8 cellular contexts compared by ENCODE assay signal in the genomic region with DNA sequence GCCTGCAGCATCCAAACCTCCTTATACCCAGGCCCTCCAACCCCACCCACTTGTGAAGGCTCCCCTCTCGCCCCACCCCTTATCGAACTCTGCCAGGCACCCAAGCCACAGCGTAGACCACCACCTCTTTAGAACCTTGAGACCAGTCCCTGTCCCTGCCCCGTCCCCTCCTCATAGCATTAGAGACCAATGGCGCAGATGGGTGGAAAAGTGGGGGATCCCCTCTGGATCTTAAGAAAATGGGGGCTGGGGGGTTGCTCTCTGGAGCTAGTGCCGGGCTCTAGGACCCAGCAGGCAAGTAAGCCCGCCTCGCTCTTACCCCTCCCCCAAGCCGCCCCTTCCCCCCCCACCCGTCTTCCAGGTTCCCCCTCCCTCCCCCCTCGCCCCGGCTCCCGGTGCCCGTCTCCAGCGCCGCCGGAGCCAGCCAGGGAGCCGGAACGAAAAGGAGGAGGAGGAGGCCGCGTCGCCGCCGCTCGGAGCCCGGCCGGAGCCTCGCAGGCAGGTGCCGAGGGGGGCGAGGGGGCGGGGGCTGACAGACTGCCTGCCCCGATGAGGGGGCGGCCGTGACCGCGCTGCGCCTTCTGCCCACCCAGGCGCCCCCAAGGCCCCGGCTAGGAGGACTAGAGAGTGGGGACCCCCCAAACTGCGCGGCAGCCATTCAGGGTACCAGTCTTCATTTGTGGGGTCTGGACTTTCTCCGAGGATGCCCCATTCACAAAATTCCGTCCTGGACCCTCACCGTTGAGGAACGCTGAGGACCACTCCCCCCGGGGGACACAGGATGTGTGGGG. TPM values are rescaled to one million over a fixed set of nuclear protein-coding genes. Genes with fewer than 3 reads are reported as not detected.
DNase-seq lines count a peak whose midpoint lies in the region; FAIRE-seq and TF ChIP-seq lines count a peak whose summit lies in the region.

A gene with protein sequence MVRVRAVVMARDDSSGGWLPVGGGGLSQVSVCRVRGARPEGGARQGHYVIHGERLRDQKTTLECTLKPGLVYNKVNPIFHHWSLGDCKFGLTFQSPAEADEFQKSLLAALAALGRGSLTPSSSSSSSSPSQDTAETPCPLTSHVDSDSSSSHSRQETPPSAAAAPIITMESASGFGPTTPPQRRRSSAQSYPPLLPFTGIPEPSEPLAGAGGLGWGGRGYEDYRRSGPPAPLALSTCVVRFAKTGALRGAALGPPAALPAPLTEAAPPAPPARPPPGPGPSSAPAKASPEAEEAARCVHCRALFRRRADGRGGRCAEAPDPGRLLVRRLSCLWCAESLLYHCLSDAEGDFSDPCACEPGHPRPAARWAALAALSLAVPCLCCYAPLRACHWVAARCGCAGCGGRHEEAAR (plus strand): TSS at position 388 of the 791 bp plus-strand sequence. CDS start 1,606 bp downstream, outside the sequence.

- POLR2A ChIA-PET in activated CD4-positive, alpha-beta memory T cell treated with anti-CD3 and anti-CD28 coated beads, Interleukin-2, amount 10 ng/mL, durations not matched to agents 7 days and 5 days (lab: Charles Lee), result interaction anchor here (0.8 to 3.4 kb wide), 7 partner anchors 9 to 30 kb away, joined by 3 to 17 read pairs (median 6); a partner anchor contains a TSS

- H3K36me3 Mint-ChIP-seq in activated CD4-positive, alpha-beta memory T cell treated with anti-CD3 and anti-CD28 coated beads, Interleukin-2, amount 10 ng/mL, durations not matched to agents 7 days and 5 days (ENCODE audit: low read depth), result peaks cover 15% of the 10 kb centered on the region

- H3K4me1 Mint-ChIP-seq in activated CD4-positive, alpha-beta memory T cell treated with anti-CD3 and anti-CD28 coated beads, Interleukin-2, amount 10 ng/mL, durations not matched to agents 7 days and 5 days, result peaks cover 33% of the 10 kb centered on the region

- TF ChIP-seq POLR2A in GM12891 (IDR thresholded peaks at IDR 0.05; ENCODE audit: low read depth, low read length), result no peak

- CTCF ChIA-PET in activated CD4-positive, alpha-beta memory T cell treated with anti-CD3 and anti-CD28 coated beads, Interleukin-2, amount 10 ng/mL, durations not matched to agents 7 days and 5 days (lab: Charles Lee), result interaction anchor here (1.1 to 3.0 kb wide), 4 partner anchors 14 to 954 kb away, joined by 3 to 20 read pairs (median 17); a partner anchor contains a TSS

- H3K27me3 Mint-ChIP-seq in activated CD4-positive, alpha-beta memory T cell treated with anti-CD3 and anti-CD28 coated beads, Interleukin-2, amount 10 ng/mL, durations not matched to agents 7 days and 5 days, result peaks cover 30% of the 10 kb centered on the region

- DNase-seq in DMS79 treated with DMSO at 0.1 percent for 48 hours (lab: John Stamatoyannopoulos, UW), result peak; percentile 58
- peak; percentile 95 for DNase-seq in HuH-7 (ENCODE audit: low spot score)
- DNase-seq in activated CD4-positive, alpha-beta memory T cell treated with anti-CD3 and anti-CD28 coated beads, Interleukin-2, amount 10 ng/mL, durations not matched to agents 7 days and 5 days, result no peak
- peak; percentile 75 to 77 for DNase-seq in frontal cortex (ENCODE audit: low spot score in 2 of 2)
- peak in 47 of 56 donors; percentile 20 to 82 (median 62) for DNase-seq in nucleus accumbens (lab: John Stamatoyannopoulos, UW)
- DNase-seq in GM12891 (ENCODE audit: insufficient read length, low spot score), result no peak
- no peak for DNase-seq in OCI-M2 (lab: John Stamatoyannopoulos, UW; ENCODE audit: unreplicated experiment)
- DNase-seq in activated CD4-positive, CD25-positive, alpha-beta regulatory T cell (lab: John Stamatoyannopoulos, UW), result no peak

- FAIRE-seq in frontal cortex (lab: Jason Lieb, UNC), result no peak
- no peak for FAIRE-seq in GM12891 (lab: Jason Lieb, UNC)

- H3K9me3 Mint-ChIP-seq in activated CD4-positive, alpha-beta memory T cell treated with anti-CD3 and anti-CD28 coated beads, Interleukin-2, amount 10 ng/mL, durations not matched to agents 7 days and 5 days, result no peaks in the 10 kb centered on the region

- H3K27ac Mint-ChIP-seq in activated CD4-positive, alpha-beta memory T cell treated with anti-CD3 and anti-CD28 coated beads, Interleukin-2, amount 10 ng/mL, durations not matched to agents 7 days and 5 days, result peak within 1 kb of the TSS; percentile 66

- H3K4me3 Mint-ChIP-seq in activated CD4-positive, alpha-beta memory T cell treated with anti-CD3 and anti-CD28 coated beads, Interleukin-2, amount 10 ng/mL, durations not matched to agents 7 days and 5 days, result peak within 1 kb of the TSS; percentile 82

TF ChIP-seq in GM12891, 5 proteins besides CTCF, POLR2A, EP300 and RAD21:
- TF ChIP-seq POU2F2 (IDR thresholded peaks at IDR 0.05; ENCODE audit: low read depth, low read length), result no peak
- no peak for TF ChIP-seq PAX5 (IDR thresholded peaks at IDR 0.05; ENCODE audit: insufficient read depth, low read length, severe bottlenecking)
- TF ChIP-seq TAF1 (IDR thresholded peaks at IDR 0.05; ENCODE audit: low read depth, low read length), result no peak
- no peak for TF ChIP-seq SPI1 (IDR thresholded peaks at IDR 0.05; ENCODE audit: low read depth, low read length)
- TF ChIP-seq POLR2AphosphoS5 (IDR thresholded peaks at IDR 0.05; ENCODE audit: low read depth, low read length), result no peak

RNA-seq across cellular contexts. Expression of the gene that starts here (rescaled TPM):
- total RNA-seq in activated CD4-positive, alpha-beta memory T cell treated with anti-CD3 and anti-CD28 coated beads, Interleukin-2, amount 10 ng/mL, durations not matched to agents 7 days and 5 days, result 1 to 10 TPM; 2.1 to 3.8 TPM
- total RNA-seq in frontal cortex, result 1.6 TPM
- 0.40 TPM for polyA plus RNA-seq in GM12891 (2012; ENCODE audit: low read depth, missing spikeins)

Comparison
In these comparisons a context has a peak if more than half of its experiments do, and no peak if none do; other contexts are left out.
1. DNase-seq: peak in DMS79 treated with DMSO at 0.1 percent for 48 hours (single experiment), HuH-7 (single experiment), frontal cortex (2 of 2) and nucleus accumbens (47 of 56); none in activated CD4-positive, alpha-beta memory T cell treated with anti-CD3 and anti-CD28 coated beads, Interleukin-2, amount 10 ng/mL, durations not matched to agents 7 days and 5 days (single experiment), GM12891 (single experiment), OCI-M2 (single experiment) and activated CD4-positive, CD25-positive, alpha-beta regulatory T cell (0 of 4).